15 cellular contexts compared by ENCODE assay signal in the genomic region with DNA sequence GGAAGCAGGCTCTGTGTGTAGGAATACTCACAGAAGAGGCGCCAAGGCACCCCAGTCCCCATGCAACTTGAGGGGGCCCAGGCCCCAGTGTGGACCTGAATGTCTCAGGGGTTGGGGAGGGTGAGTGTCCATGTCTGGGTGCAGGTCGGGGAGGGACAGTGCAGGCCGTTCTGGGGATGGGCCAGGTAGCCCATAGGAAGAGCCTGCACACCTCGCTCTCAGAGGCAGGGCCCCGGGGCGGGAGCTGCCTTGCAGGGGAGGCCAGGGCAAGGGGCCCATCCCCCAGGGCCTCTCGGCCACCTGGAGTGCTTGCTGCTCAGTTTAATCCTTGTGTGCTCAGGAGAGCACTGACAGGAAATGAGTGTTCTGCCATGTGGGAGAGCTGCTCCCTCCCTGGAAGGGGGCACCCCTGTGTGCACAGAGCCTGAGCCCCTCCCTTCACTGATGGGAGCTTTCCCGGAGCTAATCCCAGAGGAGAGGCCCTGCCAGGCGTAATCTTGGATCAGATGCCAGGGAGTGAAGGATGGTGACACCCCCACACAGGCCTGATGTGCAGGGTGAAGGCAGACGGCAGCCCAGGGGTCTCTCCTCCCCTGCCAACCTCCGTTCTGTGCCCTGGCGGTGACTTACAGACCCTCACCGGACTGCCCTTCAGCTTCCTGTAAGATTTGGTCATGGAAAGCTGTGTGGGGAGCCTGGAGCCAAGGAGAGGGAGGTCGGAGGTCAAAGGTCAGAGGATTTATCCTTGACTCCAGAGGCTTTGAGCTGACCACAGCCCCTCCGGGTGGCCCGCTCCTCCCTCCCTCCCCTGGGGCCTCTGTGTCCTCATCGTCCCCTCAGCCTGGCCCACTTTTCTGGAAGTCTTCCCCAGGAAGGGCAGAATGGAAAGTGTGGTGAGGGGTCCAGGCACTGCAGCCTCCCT. TPM values are rescaled to one million over a fixed set of nuclear protein-coding genes. Genes with fewer than 3 reads are reported as not detected.
DNase-seq lines count a peak whose midpoint lies in the region; ATAC-seq, FAIRE-seq and TF ChIP-seq lines count a peak whose summit lies in the region.
"Had no signal": no experiment of that assay in that cellular context is flagged by ENCODE, and none has a peak within 500 bp of the region (broad histone marks: within the 10 kb centered on the region; RNA-seq: fewer than 3 reads in every experiment).

No MANE protein-coding gene starts in this region.

- POLR2A ChIA-PET in HepG2 (lab: Yijun Ruan, JAX) (no interaction called here), HEK293T (lab: Yijun Ruan, JAX) (no interaction called here)

- H3K4me1 ChIP-seq in BE2C = no peaks in the 10 kb centered on the region
- peaks cover 31% of the 10 kb centered on the region for H3K4me1 ChIP-seq in HepG2 (ENCODE audit: insufficient read depth, low read length)
- H3K4me1 ChIP-seq: lower lobe of right lung, right lobe of liver had no signal

- FAIRE-seq in RCC 7860 (lab: Jason Lieb, UNC) (no peak), HepG2 (lab: Jason Lieb, UNC) (no peak), GM19239 (lab: Jason Lieb, UNC) (no peak)
- FAIRE-seq: astrocyte had no signal

- H3K4me3 ChIP-seq in BE2C (ENCODE audit: low read depth, low read length) (no peak overlapping the region), HepG2 (replicated peaks in 1 of 3; ENCODE audit: insufficient read depth in 1 of 3, low read depth in 2 of 3, low read length in 3 of 3) (peak overlapping the region in 1 of 3 experiments; percentile 10; a peak in 1 of 6 replicates)
- H3K4me3 ChIP-seq: lower lobe of right lung, PC-9, right lobe of liver had no signal

- H3K27ac ChIP-seq in HepG2 (ENCODE audit: extremely low read length, insufficient read depth, low read length) = no peak overlapping the region
- H3K27ac ChIP-seq: lower lobe of right lung, PC-9, right lobe of liver had no signal

- peak overlapping the region; percentile 36; the same call in 1 of the 2 replicates for H3K4me2 ChIP-seq in HepG2 (ENCODE audit: low read depth, low read length)
- H3K4me2 ChIP-seq: PC-9 had no signal

- CTCF ChIA-PET in HepG2 (lab: Yijun Ruan, JAX; ENCODE audit: low intra/inter-chr PET ratio, low total read pairs) = no interaction called here
- CTCF ChIA-PET in HEK293T (lab: Yijun Ruan, JAX) = no interaction called here

- ATAC-seq in HepG2 (peak; percentile 39), HG03342 (IDR thresholded peaks at IDR 0.05; ENCODE audit: unreplicated experiment) (no peak), HG03139 (IDR thresholded peaks at IDR 0.05; ENCODE audit: unreplicated experiment) (no peak)

- 8% methylated on average over 8 of the region's 17 CpGs for WGBS in HepG2 (ENCODE audit: low lambda C conversion rate)

- H3K27me3 ChIP-seq in BE2C = no peaks in the 10 kb centered on the region
- H3K27me3 ChIP-seq in HepG2 (ENCODE audit: control insufficient read depth in 1 of 2, insufficient read depth in 2 of 2, low read length in 2 of 2) = peaks cover 7 to 47% of the 10 kb centered on the region in 2 experiments
- H3K27me3 ChIP-seq: right lobe of liver had no signal

- TF ChIP-seq POLR2A in HepG2 (IDR thresholded peaks at IDR 0.05; ENCODE audit: insufficient read depth in 1 of 2, low read depth in 2 of 2, low read length in 2 of 2) = no peak

- no peak overlapping the region for H2AFZ ChIP-seq in HepG2 (ENCODE audit: low read length)
- H2AFZ ChIP-seq: PC-9 had no signal

- H3K36me3 ChIP-seq in BE2C = no peaks in the 10 kb centered on the region
- H3K36me3 ChIP-seq in HepG2 (replicated peaks in 1 of 2; ENCODE audit: control insufficient read depth in 1 of 2, insufficient read depth in 2 of 2, low read length in 2 of 2) = no peaks in the 10 kb centered on the region
- H3K36me3 ChIP-seq: lower lobe of right lung, right lobe of liver had no signal

- intact Hi-C loops in HepG2 (cut with micrococcal nuclease; ENCODE audit: unreplicated experiment) = no loop called here

- no peak for TF ChIP-seq RAD21 in HepG2 (CRISPR knock-in tag; IDR thresholded peaks at IDR 0.05)

- H3K9ac ChIP-seq in HepG2 (ENCODE audit: insufficient read depth, low read depth, low read length) = peak overlapping the region; percentile 25; the same call in 1 of the 2 replicates

- TF ChIP-seq EP300 in HepG2 (IDR thresholded peaks at IDR 0.05; ENCODE audit: low read depth in 2 of 2, low read length in 2 of 2) (no peak), HepG2 (CRISPR knock-in tag; IDR thresholded peaks at IDR 0.05; ENCODE audit: borderline replicate concordance) (no peak)

- DNase-seq in BE2C (peak; percentile 8), H4 (ENCODE audit: low spot score) (peak; percentile 34), RCC 7860 (ENCODE audit: low spot score) (peak; percentile 11), HepG2 (ENCODE audit: low spot score) (no peak), HEK293T (ENCODE audit: extremely low spot score) (no peak), GM19239 (ENCODE audit: insufficient read length, low spot score) (no peak)
- DNase-seq: activated CD4-positive, alpha-beta T cell treated with anti-CD3 and anti-CD28 coated beads, Interleukin-2, amount 10 ng/mL, durations not matched to agents 24 days and 14 days; GF-D8; lower lobe of right lung; PC-9; stimulated activated CD4-positive, alpha-beta T cell treated with anti-CD3 and anti-CD28 coated beads, Interleukin-4, amount 100 ng/mL, for 24 hours had no signal

- H3K9me3 ChIP-seq in BE2C = no peaks in the 10 kb centered on the region
- H3K9me3 ChIP-seq in HepG2 (ENCODE audit: low read length) = peaks cover 5% of the 10 kb centered on the region; the same call in 1 of the 2 replicates
- H3K9me3 ChIP-seq: lower lobe of right lung, right lobe of liver had no signal

- no peaks in the 10 kb centered on the region for H4K20me1 ChIP-seq in HepG2 (ENCODE audit: insufficient read depth, low read length)

- H3K79me2 ChIP-seq in HepG2 (ENCODE audit: insufficient read depth, low read length) = no peaks in the 10 kb centered on the region

- TF ChIP-seq CTCF in BE2C (IDR thresholded peaks at IDR 0.05; ENCODE audit: low read depth, low read length) (no peak), HepG2 (CRISPR knock-in tag; IDR thresholded peaks at IDR 0.05) (no peak)

- in situ Hi-C loops in HepG2 (cut with HindIII; ENCODE audit: extremely low pct_ligation_motif_present, low pct_unique_long_range_greater_than_20kb) = no loop called here

- BruUV-seq in HepG2 (replicated peaks; lab: Mats Ljungman, UMichigan) = no TSS peak

TF ChIP-seq in HepG2, 621 proteins besides CTCF, POLR2A, EP300 and RAD21 (continues in another document):
- no peak for TF ChIP-seq MAFK (conservative IDR thresholded peaks at IDR 0.05 in 1 of 2, IDR thresholded peaks at IDR 0.05 in 1 of 2; ENCODE audit: low read length in 2 of 2)
- no peak for TF ChIP-seq ARHGAP35 (CRISPR knock-in tag; IDR thresholded peaks at IDR 0.05; ENCODE audit: borderline replicate concordance)
- 0 out of 2 replicates have a peak, but pooled peaks have one; percentile 25 for TF ChIP-seq ZNF772 (CRISPR knock-in tag; IDR thresholded peaks at IDR 0.05)

TF ChIP-seq in HEK293T, 16 proteins besides CTCF, POLR2A, EP300 and RAD21 (continues in another document):
- no peak for TF ChIP-seq ELF4 (IDR thresholded peaks at IDR 0.05)
- no peak for TF ChIP-seq CTBP1 (IDR thresholded peaks at IDR 0.05; ENCODE audit: borderline replicate concordance)
- no peak for TF ChIP-seq ZNF384 (IDR thresholded peaks at IDR 0.05)
- no peak for TF ChIP-seq PKNOX1 (IDR thresholded peaks at IDR 0.05)
- no peak for TF ChIP-seq HDGF (IDR thresholded peaks at IDR 0.05; ENCODE audit: borderline replicate concordance)
- no peak for TF ChIP-seq SUZ12 (IDR thresholded peaks at IDR 0.05)
- TF ChIP-seq TARDBP (IDR thresholded peaks at IDR 0.05) = no peak
- TF ChIP-seq BHLHE40 (IDR thresholded peaks at IDR 0.05; ENCODE audit: borderline replicate concordance) = no peak
- TF ChIP-seq NFRKB (IDR thresholded peaks at IDR 0.05) = no peak
- TF ChIP-seq LEF1 (IDR thresholded peaks at IDR 0.05; ENCODE audit: borderline replicate concordance) = no peak
- TF ChIP-seq L3MBTL2 (conservative IDR thresholded peaks at IDR 0.05) = no peak
- no peak for TF ChIP-seq ARNT (IDR thresholded peaks at IDR 0.05)
- TF ChIP-seq FOXK2 (IDR thresholded peaks at IDR 0.05) = no peak

RNA-seq across cellular contexts. Expression of gene FBRSL1, which starts 24.4 kb away (rescaled TPM):
- polyA plus RNA-seq in BE2C (2012; ENCODE audit: insufficient read depth, insufficient read length, low read depth) = 168 TPM
- 1.5 and 1.8 TPM in 2 replicates for total RNA-seq in H4 (2014; rRNA removed; shearing (Covaris generic))
- 3.7 and 7.9 TPM in 2 replicates for total RNA-seq in HepG2 (2016; rRNA removed; fragmentation: Illumina TruSeq; extraction: Trizol)
- 2.7 and 3.6 TPM in 2 replicates for total RNA-seq in HepG2 (2016; cell fraction: cytosol; rRNA removed; fragmentation: Illumina TruSeq; extraction: Trizol; ENCODE audit: low read depth)
- total RNA-seq in HepG2 (2016; cell fraction: insoluble cytoplasmic fraction; rRNA removed; fragmentation: Illumina TruSeq; extraction: Trizol) = 5.4 and 6.9 TPM in 2 replicates
- total RNA-seq in HepG2 (2016; cell fraction: membrane; rRNA removed; fragmentation: Illumina TruSeq; extraction: Trizol) = 7.0 and 9.3 TPM in 2 replicates
- 10.9 and 11.0 TPM in 2 replicates for total RNA-seq in HepG2 (2016; cell fraction: nucleus; rRNA removed; fragmentation: Illumina TruSeq; extraction: Trizol)
- 3.6 and 4.9 TPM in 2 replicates for polyA plus RNA-seq in HepG2 (2011; rRNA removed)
- 3.0 and 6.0 TPM in 2 replicates for polyA plus RNA-seq in HepG2 (2011; cell fraction: cytosol; rRNA removed)
- 50.9 and 76.3 TPM in 2 replicates for polyA plus RNA-seq in HepG2 (2011; cell fraction: nucleus; rRNA removed)
- 25.5 and 31.0 TPM in 2 replicates for polyA plus RNA-seq in HepG2 (2012)
- polyA plus RNA-seq in HepG2 (2016; cell fraction: cytosol; fragmentation: Illumina TruSeq; extraction: Trizol; ENCODE audit: low read depth) = 5.9 and 6.4 TPM in 2 replicates
- 20.0 and 28.2 TPM in 2 replicates for polyA plus RNA-seq in HepG2 (2016; cell fraction: insoluble cytoplasmic fraction; fragmentation: Illumina TruSeq; extraction: Trizol; ENCODE audit: low read depth)
- polyA plus RNA-seq in HepG2 (2016; cell fraction: membrane; fragmentation: Illumina TruSeq; extraction: Trizol; ENCODE audit: low read depth) = 20.5 and 23.8 TPM in 2 replicates
- 64.1 and 69.3 TPM in 2 replicates for polyA plus RNA-seq in HepG2 (2016; cell fraction: nucleus; fragmentation: Illumina TruSeq; extraction: Trizol; ENCODE audit: insufficient read depth, low read depth)
- polyA minus RNA-seq in HepG2 (2011; rRNA and poly(A)+ RNA removed; ENCODE audit: low replicate concordance) = 3.8 and 7.6 TPM in 2 replicates
- 17.3 and 28.7 TPM in 2 replicates for polyA minus RNA-seq in HepG2 (2011; cell fraction: cytosol; rRNA and poly(A)+ RNA removed)
- 8.5 and 11.2 TPM in 2 replicates for polyA minus RNA-seq in HepG2 (2011; cell fraction: nucleus; rRNA and poly(A)+ RNA removed)

Comparison
In these comparisons a context has a peak if more than half of its experiments do, and no peak if none do; other contexts are left out.
1. DNase-seq: peak in BE2C (single experiment), H4 (single experiment) and RCC 7860 (single experiment); none in HepG2 (single experiment), HEK293T (single experiment) and GM19239 (single experiment).